8 cellular contexts compared by ENCODE assay signal in the genomic region with DNA sequence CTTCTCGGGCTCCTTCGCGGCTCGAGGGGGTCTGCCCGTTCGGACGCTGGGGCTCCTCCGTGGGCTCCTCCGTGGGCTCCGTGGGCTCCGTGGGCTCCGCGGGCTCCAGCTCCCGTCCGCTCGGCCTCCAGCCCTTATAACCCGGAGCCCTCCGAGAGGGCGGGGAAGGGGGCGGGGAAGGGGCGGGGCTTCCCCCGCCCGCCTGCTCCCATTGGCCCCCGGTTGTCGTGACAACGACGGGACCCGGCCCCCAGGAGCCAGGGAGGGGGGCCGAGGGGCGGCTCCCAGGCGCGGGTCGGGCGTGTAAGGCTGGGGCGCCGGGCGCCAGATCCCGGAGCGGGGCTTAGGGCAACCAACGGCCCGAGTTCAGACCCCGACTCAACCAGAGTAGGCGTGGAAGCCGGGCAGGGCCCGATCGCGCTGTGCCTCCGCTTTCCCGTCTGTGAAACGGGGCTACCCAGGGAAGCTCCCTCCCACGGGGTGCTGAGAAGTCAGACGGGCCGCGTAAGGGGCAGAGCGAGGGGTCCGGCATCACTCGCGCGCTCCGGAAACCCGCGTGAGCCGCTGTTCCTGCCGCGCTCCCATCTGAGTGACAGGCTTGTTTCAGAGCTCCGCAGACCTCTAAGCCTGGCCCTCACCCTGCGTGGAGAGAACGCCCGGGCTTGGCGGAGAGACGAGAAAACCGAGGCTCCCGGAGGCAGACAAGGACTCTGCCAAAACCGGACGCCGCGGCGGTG. TPM values are rescaled to one million over a fixed set of nuclear protein-coding genes. Genes with fewer than 3 reads are reported as not detected.
A peak's percentile ranks its signal among the peaks of the same experiment; 100 is the strongest.
DNase-seq lines count a peak whose midpoint lies in the region; ATAC-seq and TF ChIP-seq lines count a peak whose summit lies in the region.

A gene (minus strand): TSS at position 111 of the 737 bp plus-strand sequence. CDS start 119 bp downstream, outside the sequence.

- no peak within 1 kb of the TSS for H3K4me2 ChIP-seq in neural cell (ENCODE audit: low read length)

- no peak within 1 kb of the TSS for H3K27ac ChIP-seq in RWPE1
- no peak within 1 kb of the TSS for H3K27ac ChIP-seq in foreskin keratinocyte
- H3K27ac ChIP-seq in neural cell (ENCODE audit: low read length): no peak within 1 kb of the TSS

- peak; percentile 50 for DNase-seq in NCI-H2029 (lab: John Stamatoyannopoulos, UW)
- DNase-seq in NCI-H2029 treated with DMSO at 0.1 percent for 48 hours (lab: John Stamatoyannopoulos, UW): no peak
- DNase-seq in RWPE1 (ENCODE audit: low spot score): peak; percentile 97
- peak; percentile 68 for DNase-seq in activated gamma-delta T cell treated with anti-CD3 and anti-CD28 coated beads, Interleukin-2, amount 50 U/mL, for 16 hours (ENCODE audit: low read depth)
- peak in 1 of 2 donors; percentile 4 for DNase-seq in foreskin keratinocyte
- peak; percentile 76 for DNase-seq in stimulated activated naive CD8-positive, alpha-beta T cell treated with anti-CD3 and anti-CD28 coated beads, Interleukin-15, Interleukin-2, amounts not matched to agents 100 U/mL and 50 U/mL, for 24 hours

- no peaks in the 10 kb centered on the region for H3F3A ChIP-seq in neural cell (ENCODE audit: insufficient read depth, low read length, poor library complexity, severe bottlenecking)

- no peak for TF ChIP-seq CTCF in RWPE1 (conservative IDR thresholded peaks at IDR 0.05; ENCODE audit: low read depth)
- TF ChIP-seq CTCF in foreskin keratinocyte (conservative IDR thresholded peaks at IDR 0.05): no peak
- TF ChIP-seq CTCF in neural cell (IDR thresholded peaks at IDR 0.05; ENCODE audit: poor library complexity, severe bottlenecking): no peak

- no peaks in the 10 kb centered on the region for H3K79me2 ChIP-seq in neural cell (replicated peaks; ENCODE audit: insufficient read depth, low read length)

- H3K9me2 ChIP-seq in neural cell (ENCODE audit: insufficient read depth, low read length): no peaks in the 10 kb centered on the region

- H3K36me3 ChIP-seq in neural cell (ENCODE audit: insufficient read depth, low read length): no peaks in the 10 kb centered on the region

- no peaks in the 10 kb centered on the region for H3K4me1 ChIP-seq in foreskin keratinocyte

- CTCF ChIA-PET in RWPE1 (lab: Yijun Ruan, JAX): interaction anchor here (0.6 to 1.2 kb wide), 5 partner anchors 8 to 1063 kb away, joined by 3 to 5 read pairs (median 3); no protein-coding TSS in a partner anchor

- TF ChIP-seq EP300 in neural cell (conservative IDR thresholded peaks at IDR 0.05; ENCODE audit: poor library complexity, severe bottlenecking): peak; percentile 34

- TF ChIP-seq RAD21 in neural cell (conservative IDR thresholded peaks at IDR 0.05): peak; percentile 21

- no peaks in the 10 kb centered on the region for H4K20me1 ChIP-seq in neural cell (ENCODE audit: insufficient read depth)

- H3K9ac ChIP-seq in neural cell (ENCODE audit: low read length): peak within 1 kb of the TSS; percentile 65

- peak within 1 kb of the TSS; percentile 93 for H3K4me3 ChIP-seq in neural cell (ENCODE audit: low read length)

- ATAC-seq in HG03354 (IDR thresholded peaks at IDR 0.05; ENCODE audit: poor library complexity, severe bottlenecking, unreplicated experiment): peak; percentile 77
- peak; percentile 83 for ATAC-seq in foreskin keratinocyte
- ATAC-seq in stimulated activated naive CD8-positive, alpha-beta T cell treated with anti-CD3 and anti-CD28 coated beads, Interleukin-15, Interleukin-2, amounts not matched to agents 100 U/mL and 50 U/mL, for 24 hours: peak; percentile 85

- POLR2A ChIA-PET in RWPE1 (lab: Yijun Ruan, JAX; ENCODE audit: low non-redundant PET): no interaction called here

- peak within 1 kb of the TSS; percentile 45 for H2AFZ ChIP-seq in neural cell (ENCODE audit: low read depth, low read length)

- peaks cover 58% of the 10 kb centered on the region for H3K27me3 ChIP-seq in foreskin keratinocyte
- peaks cover 26% of the 10 kb centered on the region for H3K27me3 ChIP-seq in neural cell (ENCODE audit: insufficient read depth, low read depth, low read length)

- no peaks in the 10 kb centered on the region for H3K9me3 ChIP-seq in neural cell (ENCODE audit: low read length)

TF ChIP-seq in neural cell, 6 proteins besides CTCF, POLR2A, EP300 and RAD21:
- peak; percentile 54 for TF ChIP-seq MXI1 (conservative IDR thresholded peaks at IDR 0.05; ENCODE audit: poor library complexity, severe bottlenecking)
- TF ChIP-seq, protein P1, sequence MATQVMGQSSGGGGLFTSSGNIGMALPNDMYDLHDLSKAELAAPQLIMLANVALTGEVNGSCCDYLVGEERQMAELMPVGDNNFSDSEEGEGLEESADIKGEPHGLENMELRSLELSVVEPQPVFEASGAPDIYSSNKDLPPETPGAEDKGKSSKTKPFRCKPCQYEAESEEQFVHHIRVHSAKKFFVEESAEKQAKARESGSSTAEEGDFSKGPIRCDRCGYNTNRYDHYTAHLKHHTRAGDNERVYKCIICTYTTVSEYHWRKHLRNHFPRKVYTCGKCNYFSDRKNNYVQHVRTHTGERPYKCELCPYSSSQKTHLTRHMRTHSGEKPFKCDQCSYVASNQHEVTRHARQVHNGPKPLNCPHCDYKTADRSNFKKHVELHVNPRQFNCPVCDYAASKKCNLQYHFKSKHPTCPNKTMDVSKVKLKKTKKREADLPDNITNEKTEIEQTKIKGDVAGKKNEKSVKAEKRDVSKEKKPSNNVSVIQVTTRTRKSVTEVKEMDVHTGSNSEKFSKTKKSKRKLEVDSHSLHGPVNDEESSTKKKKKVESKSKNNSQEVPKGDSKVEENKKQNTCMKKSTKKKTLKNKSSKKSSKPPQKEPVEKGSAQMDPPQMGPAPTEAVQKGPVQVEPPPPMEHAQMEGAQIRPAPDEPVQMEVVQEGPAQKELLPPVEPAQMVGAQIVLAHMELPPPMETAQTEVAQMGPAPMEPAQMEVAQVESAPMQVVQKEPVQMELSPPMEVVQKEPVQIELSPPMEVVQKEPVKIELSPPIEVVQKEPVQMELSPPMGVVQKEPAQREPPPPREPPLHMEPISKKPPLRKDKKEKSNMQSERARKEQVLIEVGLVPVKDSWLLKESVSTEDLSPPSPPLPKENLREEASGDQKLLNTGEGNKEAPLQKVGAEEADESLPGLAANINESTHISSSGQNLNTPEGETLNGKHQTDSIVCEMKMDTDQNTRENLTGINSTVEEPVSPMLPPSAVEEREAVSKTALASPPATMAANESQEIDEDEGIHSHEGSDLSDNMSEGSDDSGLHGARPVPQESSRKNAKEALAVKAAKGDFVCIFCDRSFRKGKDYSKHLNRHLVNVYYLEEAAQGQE (IDR thresholded peaks at IDR 0.05; ENCODE audit: borderline replicate concordance): no peak
- no peak for TF ChIP-seq EZH2 (IDR thresholded peaks at IDR 0.05; ENCODE audit: borderline replicate concordance, insufficient read depth, low read length, poor library complexity, severe bottlenecking)
- TF ChIP-seq POLR2AphosphoS5 (IDR thresholded peaks at IDR 0.05): peak; percentile 67
- TF ChIP-seq SMC3 (conservative IDR thresholded peaks at IDR 0.05; ENCODE audit: poor library complexity): no peak
- no peak for TF ChIP-seq TAF1 (IDR thresholded peaks at IDR 0.05; ENCODE audit: low read depth)
TF ChIP-seq in neural cell: peak in this region for 2.

RNA-seq across cellular contexts. Expression of the gene that starts here (rescaled TPM):
- total RNA-seq in foreskin keratinocyte: 0.04 and 0.07 TPM in 2 replicates
- polyA plus RNA-seq in foreskin keratinocyte (0.02 TPM in 1 of 2 replicates, not detected in the other), neural cell (7.4 and 9.2 TPM in 2 replicates)
- polyA minus RNA-seq in neural cell: 8.5 and 11.5 TPM in 2 replicates

Comparison
In these comparisons a context has a peak if more than half of its experiments do, and no peak if none do; other contexts are left out.
1. Peak in ATAC-seq in foreskin keratinocyte; RNA of the gene not detected or under 1 TPM.